12 cellular contexts compared by ENCODE assay signal in genomic region chr4:183430317-183430986, GRCh38. TPM values are rescaled to one million over a fixed set of nuclear protein-coding genes. Genes with fewer than 3 reads are reported as not detected.
DNase-seq lines count a peak whose midpoint lies in the region; ATAC-seq and TF ChIP-seq lines count a peak whose summit lies in the region.
"Had no signal": no experiment of that assay in that cellular context is flagged by ENCODE, and none has a peak within 500 bp of the region (broad histone marks: within the 10 kb centered on the region; RNA-seq: fewer than 3 reads in every experiment).

No MANE protein-coding gene starts in this region.

- peak; percentile 52 to 64 for ATAC-seq in lower lobe of right lung
- ATAC-seq in GM21528 (IDR thresholded peaks at IDR 0.05; ENCODE audit: low FRiP score, unreplicated experiment): no peak
- no peak for ATAC-seq in HG03159 (IDR thresholded peaks at IDR 0.05; ENCODE audit: unreplicated experiment)
- no peak for ATAC-seq in HG02798 (IDR thresholded peaks at IDR 0.05; ENCODE audit: poor library complexity, unreplicated experiment)

- intact Hi-C loops in lower lobe of right lung (cut with DNase I) (no loop called here), adrenal gland (cut with DNase I) (no loop called here)

- H3K27me3 ChIP-seq in BLaER1 treated with 17β-estradiol and CSF1 and Interleukin-3, amounts not matched to agents 10 nM and 100 nM: no peaks in the 10 kb centered on the region
- H3K27me3 ChIP-seq in Loucy (ENCODE audit: insufficient read depth, low read length, poor library complexity, severe bottlenecking) (no peaks in the 10 kb centered on the region), lower lobe of right lung (ENCODE audit: low read depth) (no peaks in the 10 kb centered on the region), adrenal gland (no peaks in the 10 kb centered on the region)
- H3K27me3 ChIP-seq: tibial nerve had no signal

- peak overlapping the region in 7 of 11 experiments; percentile 5 to 48 (median 35); a peak in 8 of 22 replicates for H3K9ac ChIP-seq in BLaER1 treated with 17β-estradiol and CSF1 and Interleukin-3, amounts not matched to agents 10 nM and 100 nM
- H3K9ac ChIP-seq in Loucy (ENCODE audit: low read depth, low read length, poor library complexity, severe bottlenecking): no peak overlapping the region

- H3K27ac ChIP-seq in BLaER1 treated with 17β-estradiol and CSF1 and Interleukin-3, amounts not matched to agents 10 nM and 100 nM: peak overlapping the region in 10 of 11 experiments; percentile 1 to 58 (median 38); a peak in 14 of 22 replicates
- H3K27ac ChIP-seq in lower lobe of right lung (peak overlapping the region; percentile 20), adrenal gland (no peak overlapping the region)

- no peaks in the 10 kb centered on the region for H3K9me2 ChIP-seq in Loucy (replicated peaks; ENCODE audit: low read depth, low read length)

- no peaks in the 10 kb centered on the region for H3K36me3 ChIP-seq in BLaER1 treated with 17β-estradiol and CSF1 and Interleukin-3, amounts not matched to agents 10 nM and 100 nM
- H3K36me3 ChIP-seq in Loucy (ENCODE audit: insufficient read depth, low read length) (no peaks in the 10 kb centered on the region), lower lobe of right lung (no peaks in the 10 kb centered on the region), adrenal gland (replicated peaks in 1 of 2) (no peaks in the 10 kb centered on the region)
- H3K36me3 ChIP-seq: tibial nerve had no signal

- TF ChIP-seq CTCF in Loucy (conservative IDR thresholded peaks at IDR 0.05; ENCODE audit: low read length) (peak; percentile 21; the same call in 1 of the 2 replicates), lower lobe of right lung (IDR thresholded peaks at IDR 0.05) (no peak), adrenal gland (IDR thresholded peaks at IDR 0.05) (no peak)

- no peaks in the 10 kb centered on the region for H3K79me2 ChIP-seq in Loucy (ENCODE audit: insufficient read depth, low read length)

- peak overlapping the region; percentile 14; the same call in 1 of the 2 replicates for H2AFZ ChIP-seq in Loucy (ENCODE audit: low read length)

- peaks cover 0 to 7% (median 0%) of the 10 kb centered on the region in 11 experiments; a peak in 2 of 22 replicates for H3K9me3 ChIP-seq in BLaER1 treated with 17β-estradiol and CSF1 and Interleukin-3, amounts not matched to agents 10 nM and 100 nM (replicated peaks in 1 of 11)
- H3K9me3 ChIP-seq in Loucy (ENCODE audit: insufficient read depth, low read depth, low read length) (no peaks in the 10 kb centered on the region), lower lobe of right lung (no peaks in the 10 kb centered on the region), adrenal gland (replicated peaks in 1 of 3) (no peaks in the 10 kb centered on the region)
- H3K9me3 ChIP-seq: tibial nerve had no signal

- no peak overlapping the region for H3K4me3 ChIP-seq in BLaER1 treated with 17β-estradiol and CSF1 and Interleukin-3, amounts not matched to agents 10 nM and 100 nM
- H3K4me3 ChIP-seq in Loucy (ENCODE audit: low read length, poor library complexity, severe bottlenecking) (no peak overlapping the region), lower lobe of right lung (no peak overlapping the region), adrenal gland (no peak overlapping the region)
- H3K4me3 ChIP-seq: tibial nerve had no signal

- no peaks in the 10 kb centered on the region for H3F3A ChIP-seq in Loucy (ENCODE audit: low read depth)

- peak overlapping the region; percentile 49 to 85 (median 69) for H3K4me2 ChIP-seq in BLaER1 treated with 17β-estradiol and CSF1 and Interleukin-3, amounts not matched to agents 10 nM and 100 nM
- peak overlapping the region; percentile 52 for H3K4me2 ChIP-seq in Loucy (ENCODE audit: low read depth, low read length, poor library complexity, severe bottlenecking)

- 62 to 70% (median 65%) methylated on average over 9 to 12 of the region's 12 CpGs for WGBS in adrenal gland, 4 donors

- DNase-seq in central memory CD4-positive, alpha-beta T cell: peak; percentile 34
- DNase-seq in lower lobe of right lung (no peak), adrenal gland (no peak)
- DNase-seq: caudate nucleus, kidney, NCI-H2029 treated with DMSO at 0.1 percent for 48 hours had no signal

- H3K4me1 ChIP-seq in BLaER1 treated with 17β-estradiol and CSF1 and Interleukin-3, amounts not matched to agents 10 nM and 100 nM: peaks cover 19 to 35% (median 33%) of the 10 kb centered on the region in 10 experiments
- peaks cover 20% of the 10 kb centered on the region for H3K4me1 ChIP-seq in Loucy (ENCODE audit: insufficient read depth, low read length, poor library complexity, severe bottlenecking)
- peaks cover 12% of the 10 kb centered on the region for H3K4me1 ChIP-seq in lower lobe of right lung
- no peaks in the 10 kb centered on the region for H3K4me1 ChIP-seq in adrenal gland (replicated peaks in 1 of 2)
- H3K4me1 ChIP-seq: tibial nerve had no signal

- no peaks in the 10 kb centered on the region for H4K20me1 ChIP-seq in BLaER1 treated with 17β-estradiol and CSF1 and Interleukin-3, amounts not matched to agents 10 nM and 100 nM
- no peaks in the 10 kb centered on the region for H4K20me1 ChIP-seq in Loucy (ENCODE audit: insufficient read depth, low read length, poor library complexity, severe bottlenecking)

- TF ChIP-seq POLR2A in adrenal gland (IDR thresholded peaks at IDR 0.05): no peak

RNA-seq across cellular contexts. Expression of gene CDKN2AIP, which starts 14.0 kb away (rescaled TPM):
- total RNA-seq in lower lobe of right lung (15.4 TPM), adrenal gland (10 to 100 TPM; 11.5 to 24.4 (median 16.0) TPM)
- 10 to 100 TPM in 2 of 3 donors, 1 to 10 TPM in 1; 8.6 to 14.4 (median 10.5) TPM for polyA plus RNA-seq in adrenal gland

Comparison
In these comparisons a context has a peak if more than half of its experiments do, and no peak if none do; other contexts are left out.
1. H3K27ac ChIP-seq: peak in BLaER1 treated with 17β-estradiol and CSF1 and Interleukin-3, amounts not matched to agents 10 nM and 100 nM (10 of 11) and lower lobe of right lung (single experiment); none in adrenal gland (0 of 5).
2. ATAC-seq: peak in lower lobe of right lung (2 of 2); none in GM21528 (single experiment), HG03159 (single experiment) and HG02798 (single experiment).